ENCODE assay signal across 1 cellular context in the genomic region with DNA sequence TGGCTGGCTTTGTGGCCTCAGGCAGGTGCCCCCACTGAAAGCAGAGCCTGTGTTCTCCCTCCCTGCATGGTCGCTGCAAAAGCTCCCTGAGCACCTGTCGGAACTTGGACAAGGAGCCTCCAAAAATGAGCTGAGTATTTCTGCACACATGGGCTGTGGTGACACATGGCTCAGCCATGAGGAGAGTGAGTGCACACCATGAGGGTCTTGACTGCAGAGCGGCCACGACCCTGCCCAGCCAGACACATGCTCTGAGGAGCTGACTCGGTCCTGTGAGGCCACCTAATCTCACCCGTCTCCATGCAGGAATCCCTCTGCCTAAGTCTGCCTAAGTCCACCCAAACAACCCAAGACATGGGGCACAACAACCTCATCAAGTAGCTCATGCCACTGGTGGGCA.
TF ChIP-seq lines count a peak whose summit lies in the region.

No MANE protein-coding gene starts in this region.

TF ChIP-seq in IMR-90, 13 proteins besides CTCF, POLR2A, EP300 and RAD21:
- TF ChIP-seq, protein P1, sequence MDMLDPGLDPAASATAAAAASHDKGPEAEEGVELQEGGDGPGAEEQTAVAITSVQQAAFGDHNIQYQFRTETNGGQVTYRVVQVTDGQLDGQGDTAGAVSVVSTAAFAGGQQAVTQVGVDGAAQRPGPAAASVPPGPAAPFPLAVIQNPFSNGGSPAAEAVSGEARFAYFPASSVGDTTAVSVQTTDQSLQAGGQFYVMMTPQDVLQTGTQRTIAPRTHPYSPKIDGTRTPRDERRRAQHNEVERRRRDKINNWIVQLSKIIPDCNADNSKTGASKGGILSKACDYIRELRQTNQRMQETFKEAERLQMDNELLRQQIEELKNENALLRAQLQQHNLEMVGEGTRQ (IDR thresholded peaks at IDR 0.05; ENCODE audit: low read depth, low read length), result no peak
- TF ChIP-seq BHLHE40 (IDR thresholded peaks at IDR 0.05; ENCODE audit: low read depth, low read length) (no peak), NFE2L2 (IDR thresholded peaks at IDR 0.05; ENCODE audit: low read depth, low read length) (no peak), CHD1 (IDR thresholded peaks at IDR 0.05; ENCODE audit: low read depth, low read length) (no peak), ELK1 (IDR thresholded peaks at IDR 0.05; ENCODE audit: borderline replicate concordance, low read depth, low read length) (no peak), MAZ (IDR thresholded peaks at IDR 0.05; ENCODE audit: borderline replicate concordance, low read depth, low read length) (no peak), CEBPB (IDR thresholded peaks at IDR 0.05; ENCODE audit: low read depth, low read length) (no peak)
